In the genomic region with DNA sequence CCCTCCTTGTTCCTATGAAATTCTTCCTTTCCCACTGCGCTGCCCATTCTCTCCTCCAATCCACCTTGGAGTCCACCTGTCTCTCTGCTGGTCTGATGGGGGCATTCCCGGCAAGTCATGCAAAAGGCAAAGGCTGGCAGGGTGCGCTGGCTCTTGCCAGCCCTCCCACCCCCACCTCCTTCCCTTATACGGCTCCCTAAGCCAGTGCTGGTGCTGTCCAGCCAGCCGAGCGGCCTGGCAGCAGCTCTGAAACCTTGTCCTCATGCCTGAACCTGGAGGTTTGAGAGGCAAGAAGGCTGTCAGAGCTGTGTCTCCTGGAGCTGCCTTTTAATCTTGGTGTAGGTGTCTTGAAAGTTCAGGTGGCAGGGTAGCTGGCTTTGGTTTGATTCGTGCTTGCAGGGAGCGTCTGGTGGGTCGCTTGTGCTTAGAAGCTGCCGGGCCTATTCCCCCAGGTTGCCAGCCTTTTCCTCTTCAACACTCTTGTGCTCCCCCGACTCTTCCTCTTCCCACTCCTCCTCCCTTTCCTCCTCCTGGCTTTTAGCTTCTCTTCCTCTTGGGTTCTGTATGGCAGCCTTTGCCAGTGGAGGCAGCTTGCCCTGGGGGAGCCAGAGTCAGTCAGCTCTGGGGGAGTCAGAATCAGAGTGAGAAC, we compare ENCODE assay signal across 9 cellular contexts. TPM values are rescaled to one million over a fixed set of nuclear protein-coding genes. Genes with fewer than 3 reads are reported as not detected.
DNase-seq lines count a peak whose midpoint lies in the region; ATAC-seq and TF ChIP-seq lines count a peak whose summit lies in the region.
"Had no signal": no experiment of that assay in that cellular context is flagged by ENCODE, and none has a peak within 500 bp of the region (broad histone marks: within the 10 kb centered on the region; RNA-seq: fewer than 3 reads in every experiment).

No MANE protein-coding gene starts in this region.

- no peak overlapping the region for H3K27ac Mint-ChIP-seq in central memory CD8-positive, alpha-beta T cell (ENCODE audit: low read depth)
- H3K27ac Mint-ChIP-seq: CD14-positive monocyte had no signal

- peaks cover 76% of the 10 kb centered on the region for H3K27me3 Mint-ChIP-seq in activated T-cell treated with anti-CD3 and anti-CD28 coated beads, Interleukin-2, amount 50 U/mL, for 4 hours (ENCODE audit: low read depth)
- H3K27me3 Mint-ChIP-seq in central memory CD8-positive, alpha-beta T cell: peaks cover 88% of the 10 kb centered on the region

- intact Hi-C loops in left lung (cut with DNase I): loop anchor here in 1 of 2 donors (10.0 kb wide), 1 partner anchor 292 kb away; no protein-coding TSS in a partner anchor

- H3K4me1 ChIP-seq in left lung: peaks cover 0 to 27% of the 10 kb centered on the region in 2 donors
- H3K4me1 ChIP-seq in thoracic aorta (ENCODE audit: control insufficient read depth in 1 of 2, low read depth in 2 of 2): peaks cover 6 to 28% of the 10 kb centered on the region in 2 donors

- no peak for DNase-seq in activated T-cell treated with anti-CD3 and anti-CD28 coated beads, Interleukin-2, amount 50 U/mL, for 4 hours
- no peak for DNase-seq in activated T-cell treated with anti-CD3 and anti-CD28 coated beads, Interleukin-2, amount 50 U/mL, for 1 hour
- DNase-seq in central memory CD8-positive, alpha-beta T cell (ENCODE audit: low spot score in 2 of 2): no peak
- no peak for DNase-seq in left lung
- DNase-seq in thoracic aorta (ENCODE audit: low spot score): no peak
- DNase-seq in occipital lobe (lab: John Stamatoyannopoulos, UW): no peak

- H3K9me3 Mint-ChIP-seq in activated T-cell treated with anti-CD3 and anti-CD28 coated beads, Interleukin-2, amount 50 U/mL, for 4 hours: no peaks in the 10 kb centered on the region
- H3K9me3 Mint-ChIP-seq in central memory CD8-positive, alpha-beta T cell: no peaks in the 10 kb centered on the region

- H3K27me3 ChIP-seq in left lung: peaks cover 7 to 67% of the 10 kb centered on the region in 2 donors
- H3K27me3 ChIP-seq in thoracic aorta (replicated peaks; ENCODE audit: insufficient read depth): no peaks in the 10 kb centered on the region

- H3K36me3 ChIP-seq in left lung (peaks cover 0 to 12% of the 10 kb centered on the region in 2 donors), thoracic aorta (no peaks in the 10 kb centered on the region)

- no peak overlapping the region for H3K27ac ChIP-seq in left lung
- no peak overlapping the region for H3K27ac ChIP-seq in thoracic aorta

- H3K4me3 ChIP-seq in left lung (peak overlapping the region; percentile 31 to 42), thoracic aorta (peak overlapping the region; percentile 68)

- peak overlapping the region; percentile 71 for H3K4me3 Mint-ChIP-seq in activated T-cell treated with anti-CD3 and anti-CD28 coated beads, Interleukin-2, amount 50 U/mL, for 4 hours
- peak overlapping the region; percentile 69 for H3K4me3 Mint-ChIP-seq in central memory CD8-positive, alpha-beta T cell

- H3K36me3 Mint-ChIP-seq in activated T-cell treated with anti-CD3 and anti-CD28 coated beads, Interleukin-2, amount 50 U/mL, for 4 hours (ENCODE audit: insufficient read depth): no peaks in the 10 kb centered on the region
- no peaks in the 10 kb centered on the region for H3K36me3 Mint-ChIP-seq in central memory CD8-positive, alpha-beta T cell (ENCODE audit: insufficient read depth)

- H3K4me1 Mint-ChIP-seq in activated T-cell treated with anti-CD3 and anti-CD28 coated beads, Interleukin-2, amount 50 U/mL, for 4 hours (ENCODE audit: low read depth): peaks cover 31% of the 10 kb centered on the region
- peaks cover 28% of the 10 kb centered on the region for H3K4me1 Mint-ChIP-seq in central memory CD8-positive, alpha-beta T cell

- H3K9me3 ChIP-seq in left lung (no peaks in the 10 kb centered on the region), thoracic aorta (no peaks in the 10 kb centered on the region)

- ATAC-seq in activated T-cell treated with anti-CD3 and anti-CD28 coated beads, Interleukin-2, amount 50 U/mL, for 4 hours: no peak
- no peak for ATAC-seq in central memory CD8-positive, alpha-beta T cell (replicated peaks; ENCODE audit: extremely low read depth, poor library complexity, severe bottlenecking)
- ATAC-seq in left lung (peak; percentile 46), thoracic aorta (ENCODE audit: insufficient number of reproducible peaks, low FRiP score, low read depth) (no peak), HG02938 (IDR thresholded peaks at IDR 0.05; ENCODE audit: unreplicated experiment) (no peak), HG03175 (IDR thresholded peaks at IDR 0.05; ENCODE audit: unreplicated experiment) (no peak)

- TF ChIP-seq CTCF in left lung (IDR thresholded peaks at IDR 0.05) (no peak), thoracic aorta (IDR thresholded peaks at IDR 0.05) (no peak)

RNA-seq across cellular contexts. Expression of gene LIPG, which starts 0.7 kb away (rescaled TPM):
- total RNA-seq in activated T-cell treated with anti-CD3 and anti-CD28 coated beads, Interleukin-2, amount 50 U/mL, for 4 hours: under 1 TPM; 0.13 to 0.16 (median 0.15) TPM
- total RNA-seq in left lung: 10 to 100 TPM; 26.0 to 47.1 TPM
- total RNA-seq in thoracic aorta: 10 to 100 TPM in 1 of 2 donors, 1 to 10 TPM in 1; 2.8 to 30.5 TPM
- total RNA-seq in occipital lobe: 18.2 TPM
